ENCODE assay signal across 8 cellular contexts in genomic region chr11:65110354-65110861, GRCh38. TPM values are rescaled to one million over a fixed set of nuclear protein-coding genes. Genes with fewer than 3 reads are reported as not detected.
DNase-seq lines count a peak whose midpoint lies in the region; ATAC-seq and TF ChIP-seq lines count a peak whose summit lies in the region.

No MANE protein-coding gene starts in this region.

- peak; percentile 80 for DNase-seq in NCI-H1092 (lab: John Stamatoyannopoulos, UW)
- peak; percentile 82 for DNase-seq in SK-MEL-5 (ENCODE audit: low read depth, low spot score)
- peak; percentile 97 for DNase-seq in activated gamma-delta T cell treated with anti-CD3 and anti-CD28 coated beads, Interleukin-2, amount 50 U/mL, for 16 hours (ENCODE audit: low read depth)
- DNase-seq in foreskin fibroblast = peak; percentile 72 to 90
- DNase-seq in osteoblast (ENCODE audit: insufficient read length, low spot score, missing footprints) = peak; percentile 99
- DNase-seq in suprapubic skin (ENCODE audit: low spot score in 2 of 2) = peak; percentile 94

- 0% methylated on average over 4 of the region's 18 CpGs for WGBS in suprapubic skin

- in situ Hi-C loops in SK-MEL-5 (cut with HindIII; ENCODE audit: low pct_unique_long_range_greater_than_20kb, low sequenced_read_pairs) = no loop called here

- peak overlapping the region; percentile 42 for H3K4me2 ChIP-seq in osteoblast (ENCODE audit: insufficient read depth, low read length)

- no peak for TF ChIP-seq POLR2A in suprapubic skin (IDR thresholded peaks at IDR 0.05)

- H3K27me3 ChIP-seq in osteoblast (ENCODE audit: insufficient read depth, low read length) (no peaks in the 10 kb centered on the region), suprapubic skin (no peaks in the 10 kb centered on the region)

- peaks cover 3% of the 10 kb centered on the region for H3K36me3 ChIP-seq in osteoblast (ENCODE audit: insufficient read depth, low read length)
- peaks cover 26% of the 10 kb centered on the region for H3K36me3 ChIP-seq in suprapubic skin

- H3K4me3 ChIP-seq in foreskin fibroblast (ENCODE audit: low read depth in 1 of 2, low read length in 2 of 2) (no peak overlapping the region), osteoblast (ENCODE audit: insufficient read depth, low read length) (peak overlapping the region; percentile 30), suprapubic skin (no peak overlapping the region)

- peak overlapping the region; percentile 6 for H2AFZ ChIP-seq in osteoblast (ENCODE audit: low read length)

- TF ChIP-seq CTCF in GM12874 (IDR thresholded peaks at IDR 0.05; ENCODE audit: insufficient read depth, low read depth, low read length) (peak; percentile 97), foreskin fibroblast (IDR thresholded peaks at IDR 0.05; ENCODE audit: low read depth, low read length) (peak; percentile 97), osteoblast (IDR thresholded peaks at IDR 0.05; ENCODE audit: extremely low read depth, low read depth, low read length) (peak; percentile 96), suprapubic skin (IDR thresholded peaks at IDR 0.05) (peak; percentile 99 to 100)

- TF ChIP-seq EP300 in suprapubic skin (IDR thresholded peaks at IDR 0.05) = no peak

- H3K4me1 ChIP-seq in osteoblast (ENCODE audit: insufficient read depth, low read length) (peaks cover 14% of the 10 kb centered on the region), suprapubic skin (peaks cover 50% of the 10 kb centered on the region)

- H3K27ac ChIP-seq in osteoblast (ENCODE audit: low read depth, low read length) (no peak overlapping the region), suprapubic skin (no peak overlapping the region)

- peaks cover 9% of the 10 kb centered on the region for H3K79me2 ChIP-seq in osteoblast (ENCODE audit: insufficient read depth, low read length)

- ATAC-seq in GM21360 (IDR thresholded peaks at IDR 0.05; ENCODE audit: unreplicated experiment) = no peak

- H3K9me3 ChIP-seq in osteoblast (ENCODE audit: low read depth, low read length) = no peaks in the 10 kb centered on the region
- no peaks in the 10 kb centered on the region for H3K9me3 ChIP-seq in suprapubic skin

- H4K20me1 ChIP-seq in osteoblast (ENCODE audit: insufficient read depth, low read length) = peaks cover 15% of the 10 kb centered on the region

RNA-seq across cellular contexts. Expression of gene TM7SF2, which starts 1.3 kb away (rescaled TPM):
- total RNA-seq in SK-MEL-5 (2014; rRNA removed; shearing (Covaris generic)) = 3.4 and 5.3 TPM in 2 replicates
- polyA plus RNA-seq in SK-MEL-5 (2015; cell fraction: cytosol; rRNA removed) = 9.8 and 16.9 TPM in 2 replicates
- 34.8 and 51.4 TPM in 2 replicates for polyA plus RNA-seq in SK-MEL-5 (2015; cell fraction: nucleus; rRNA removed)
- total RNA-seq in osteoblast (8.8 and 10.1 TPM in 2 replicates), suprapubic skin (100 to 1,000 TPM in 2 of 4 donors, 10 to 100 TPM in 2; 76.5 to 214 (median 145) TPM)

RNA-seq across cellular contexts. Expression of gene ZNHIT2, which starts 7.1 kb away (rescaled TPM):
- total RNA-seq in SK-MEL-5 (2014; rRNA removed; shearing (Covaris generic)) = 7.5 and 8.1 TPM in 2 replicates
- 19.3 and 23.7 TPM in 2 replicates for polyA plus RNA-seq in SK-MEL-5 (2015; cell fraction: cytosol; rRNA removed)
- 2.4 and 5.9 TPM in 2 replicates for polyA plus RNA-seq in SK-MEL-5 (2015; cell fraction: nucleus; rRNA removed)
- 12.3 and 12.4 TPM in 2 replicates for total RNA-seq in osteoblast
- 10 to 100 TPM in 3 of 4 donors, 1 to 10 TPM in 1; 9.0 to 23.3 (median 17.6) TPM for total RNA-seq in suprapubic skin

RNA-seq across cellular contexts. Expression of gene FAU, which starts 11.5 kb away (rescaled TPM):
- total RNA-seq in SK-MEL-5 (2014; rRNA removed; shearing (Covaris generic)) = 196 and 229 TPM in 2 replicates
- 240 and 425 TPM in 2 replicates for polyA plus RNA-seq in SK-MEL-5 (2015; cell fraction: cytosol; rRNA removed)
- polyA plus RNA-seq in SK-MEL-5 (2015; cell fraction: nucleus; rRNA removed) = 34.5 and 47.6 TPM in 2 replicates
- 94.3 and 118 TPM in 2 replicates for total RNA-seq in osteoblast
- total RNA-seq in suprapubic skin = 100 to 1,000 TPM; 584 to 609 (median 602) TPM

RNA-seq across cellular contexts. Expression of gene MRPL49, which starts 11.7 kb away (rescaled TPM):
- 52.2 and 53.9 TPM in 2 replicates for total RNA-seq in SK-MEL-5 (2014; rRNA removed; shearing (Covaris generic))
- polyA plus RNA-seq in SK-MEL-5 (2015; cell fraction: cytosol; rRNA removed) = 65.7 and 73.9 TPM in 2 replicates
- 13.9 and 14.0 TPM in 2 replicates for polyA plus RNA-seq in SK-MEL-5 (2015; cell fraction: nucleus; rRNA removed)
- total RNA-seq in osteoblast = 37.4 and 41.6 TPM in 2 replicates
- 10 to 100 TPM; 48.0 to 68.5 (median 61.7) TPM for total RNA-seq in suprapubic skin

RNA-seq across cellular contexts. Expression of gene VPS51, which starts 14.4 kb away (rescaled TPM):
- 86.9 and 92.9 TPM in 2 replicates for total RNA-seq in SK-MEL-5 (2014; rRNA removed; shearing (Covaris generic))
- 136 and 163 TPM in 2 replicates for polyA plus RNA-seq in SK-MEL-5 (2015; cell fraction: cytosol; rRNA removed)
- polyA plus RNA-seq in SK-MEL-5 (2015; cell fraction: nucleus; rRNA removed) = 73.3 and 174 TPM in 2 replicates
- total RNA-seq in osteoblast (122 and 153 TPM in 2 replicates), suprapubic skin (100 to 1,000 TPM; 465 to 843 (median 596) TPM)
